ENCODE assay signal across 8 cellular contexts in genomic region chr17:81833921-81834830, GRCh38. TPM values are rescaled to one million over a fixed set of nuclear protein-coding genes. Genes with fewer than 3 reads are reported as not detected.
A peak's percentile ranks its signal among the peaks of the same experiment; 100 is the strongest.
DNase-seq lines count a peak whose midpoint lies in the region; ATAC-seq and TF ChIP-seq lines count a peak whose summit lies in the region.

No MANE protein-coding gene starts in this region.

- intact Hi-C loops in HCT116 (cut with micrococcal nuclease) (loop anchor here (2.0 kb wide), 1 partner anchor 27 kb away; the partner anchor contains the start of gene P4HB), head of caudate nucleus (cut with DNase I) (no loop called here)

- no peak for TF ChIP-seq POLR2A in HCT116 (IDR thresholded peaks at IDR 0.05; ENCODE audit: borderline replicate concordance, extremely low read depth, insufficient read depth, insufficient read length)

- 0 out of 4 replicates have a peak, but pooled peaks cover 0 to 7% of the 10 kb centered on the region in 2 experiments for H3K36me3 ChIP-seq in HCT116 (ENCODE audit: control insufficient read depth in 1 of 2, insufficient read depth in 2 of 2, low read length in 2 of 2)

- no peak overlapping the region for H2AFZ ChIP-seq in HCT116 (ENCODE audit: low read depth, low read length, poor library complexity, severe bottlenecking)

- H4K20me1 ChIP-seq in HCT116 (ENCODE audit: insufficient read depth) = no peaks in the 10 kb centered on the region

- no peaks in the 10 kb centered on the region for H3K9me2 ChIP-seq in HCT116 (ENCODE audit: insufficient read depth)

- CTCF ChIA-PET in HCT116 (lab: Charles Lee) = interaction anchor here (2.1 kb wide), 1 partner anchor 12 kb away, joined by 10 read pairs; no protein-coding TSS in a partner anchor

- peaks cover 17 to 32% of the 10 kb centered on the region in 2 experiments for H3K4me1 ChIP-seq in HCT116 (ENCODE audit: control insufficient read depth in 1 of 2, insufficient read depth in 2 of 2, low read length in 2 of 2)

- H3K27me3 ChIP-seq in HCT116 (ENCODE audit: insufficient read depth, low read length) = no peaks in the 10 kb centered on the region

- peak overlapping the region; percentile 90 for H3K27ac ChIP-seq in HCT116 (ENCODE audit: low read depth, low read length)
- H3K27ac ChIP-seq in skin epidermis = peak overlapping the region in 19 of 21 experiments; percentile 73 to 97 (median 94)

- BruUV-seq in HCT116 (replicated peaks; lab: Mats Ljungman, UMichigan) = TSS peak; percentile 69

- peak overlapping the region; percentile 87 to 98 for H3K4me3 ChIP-seq in HCT116 (replicated peaks in 1 of 2; ENCODE audit: low read depth in 1 of 2, low read length in 2 of 2)
- peak overlapping the region; percentile 72 for H3K4me3 ChIP-seq in WI38 (ENCODE audit: low read depth, low read length)
- H3K4me3 ChIP-seq in skin epidermis = peak overlapping the region; percentile 53 to 91 (median 75)

- RAD21 ChIA-PET in HCT116 (lab: Charles Lee; ENCODE audit: low non-redundant PET in 1 of 2, low total read pairs in 2 of 2, uncharacterized antibody in 2 of 2, unreplicated experiment in 2 of 2) = interaction anchor here in 1 of 2 experiments (1.4 kb wide), 1 partner anchor 99 kb away, joined by 4 read pairs; no protein-coding TSS in a partner anchor

- no peak for TF ChIP-seq RAD21 in HCT116 (IDR thresholded peaks at IDR 0.05; ENCODE audit: low read depth)

- no peaks in the 10 kb centered on the region for H3K9me3 ChIP-seq in HCT116 (ENCODE audit: control insufficient read depth in 1 of 2, insufficient read depth in 1 of 2, low read depth in 1 of 2, low read length in 2 of 2)

- ATAC-seq in HCT116 = no peak
- ATAC-seq in GM21737 (IDR thresholded peaks at IDR 0.05; ENCODE audit: unreplicated experiment) = no peak

- H3K9ac ChIP-seq in HCT116 (ENCODE audit: low read length) = peak overlapping the region; percentile 98

- no peak for TF ChIP-seq CTCF in HCT116 (IDR thresholded peaks at IDR 0.05 in 2 of 3, conservative IDR thresholded peaks at IDR 0.05 in 1 of 3; ENCODE audit: borderline replicate concordance in 1 of 3, insufficient read depth in 1 of 3, low read depth in 2 of 3, low read length in 2 of 3)
- TF ChIP-seq CTCF in WI38 (IDR thresholded peaks at IDR 0.05; ENCODE audit: low read depth, low read length) = no peak

- peak overlapping the region; percentile 98 for H3K4me2 ChIP-seq in HCT116 (ENCODE audit: low read length)

- H3K79me2 ChIP-seq in HCT116 (ENCODE audit: insufficient read depth, low read length) = peaks cover 15% of the 10 kb centered on the region

- DNase-seq in HCT116 (ENCODE audit: low read depth, low spot score) (no peak), head of caudate nucleus (peak in 25 of 42 donors; percentile 5 to 51 (median 28)), dedifferentiated amniotic fluid mesenchymal stem cell (ENCODE audit: extremely low spot score) (no peak), SW480 (ENCODE audit: low spot score) (no peak)
- no peak for DNase-seq in activated CD4-positive, CD25-positive, alpha-beta regulatory T cell (lab: John Stamatoyannopoulos, UW)

- POLR2A ChIA-PET in HCT116 (lab: Charles Lee) = interaction anchor here (1.4 to 1.9 kb wide), 5 partner anchors 12 to 128 kb away, joined by 3 to 8 read pairs (median 3); no protein-coding TSS in a partner anchor

TF ChIP-seq in HCT116, 20 proteins besides CTCF, POLR2A, EP300 and RAD21:
- TF ChIP-seq SIN3A (IDR thresholded peaks at IDR 0.05; ENCODE audit: low read depth) (no peak), MAX (IDR thresholded peaks at IDR 0.05) (no peak), ZBTB33 (IDR thresholded peaks at IDR 0.05; ENCODE audit: extremely low read depth, insufficient replicate concordance, low read length) (no peak), TCF7L2 (IDR thresholded peaks at IDR 0.05; ENCODE audit: borderline replicate concordance, extremely low read depth, insufficient read depth, insufficient read length) (no peak), ZFX (IDR thresholded peaks at IDR 0.05) (no peak), ELF1 (IDR thresholded peaks at IDR 0.05; ENCODE audit: borderline replicate concordance, low read depth) (no peak), JUND (IDR thresholded peaks at IDR 0.05) (no peak), ATF3 (IDR thresholded peaks at IDR 0.05) (no peak), EZH2phosphoT487 (IDR thresholded peaks at IDR 0.05; ENCODE audit: borderline replicate concordance) (no peak)

RNA-seq across cellular contexts. Expression of gene PPP1R27, which starts 0.7 kb away (rescaled TPM):
- not detected for total RNA-seq in HCT116 (2021; ENCODE audit: unreplicated experiment)
- 0.64 and 0.76 TPM in 2 replicates for polyA plus RNA-seq in HCT116 (2012)

RNA-seq across cellular contexts. Expression of gene MCRIP1, which starts 1.1 kb away (rescaled TPM):
- 59.2 TPM for total RNA-seq in HCT116 (2021; ENCODE audit: unreplicated experiment)
- 63.3 and 64.8 TPM in 2 replicates for polyA plus RNA-seq in HCT116 (2012)

RNA-seq across cellular contexts. Expression of gene P4HB, which starts 26.2 kb away (rescaled TPM):
- total RNA-seq in HCT116 (2021; ENCODE audit: unreplicated experiment) = 1,043 TPM
- 1,480 and 1,509 TPM in 2 replicates for polyA plus RNA-seq in HCT116 (2012)

RNA-seq across cellular contexts. Expression of gene GCGR, which starts 30.2 kb away (rescaled TPM):
- total RNA-seq in HCT116 (2021; ENCODE audit: unreplicated experiment) = not detected
- 0.12 TPM in 1 of 2 replicates, not detected in the other for polyA plus RNA-seq in HCT116 (2012)

RNA-seq across cellular contexts. Expression of gene ARHGDIA, which starts 37.0 kb away (rescaled TPM):
- total RNA-seq in HCT116 (2021; ENCODE audit: unreplicated experiment) = 554 TPM
- polyA plus RNA-seq in HCT116 (2012) = 393 and 453 TPM in 2 replicates

Comparison
In these comparisons a context has a peak if more than half of its experiments do, and no peak if none do; other contexts are left out.
1. DNase-seq: peak in head of caudate nucleus (25 of 42); none in HCT116 (single experiment), dedifferentiated amniotic fluid mesenchymal stem cell (single experiment), SW480 (single experiment) and activated CD4-positive, CD25-positive, alpha-beta regulatory T cell (0 of 4).
2. Peak in every context shown above with its lines, with median percentiles within 50 percentile points of each other: H3K4me3 ChIP-seq.